8 cellular contexts compared by ENCODE assay signal in the genomic region with DNA sequence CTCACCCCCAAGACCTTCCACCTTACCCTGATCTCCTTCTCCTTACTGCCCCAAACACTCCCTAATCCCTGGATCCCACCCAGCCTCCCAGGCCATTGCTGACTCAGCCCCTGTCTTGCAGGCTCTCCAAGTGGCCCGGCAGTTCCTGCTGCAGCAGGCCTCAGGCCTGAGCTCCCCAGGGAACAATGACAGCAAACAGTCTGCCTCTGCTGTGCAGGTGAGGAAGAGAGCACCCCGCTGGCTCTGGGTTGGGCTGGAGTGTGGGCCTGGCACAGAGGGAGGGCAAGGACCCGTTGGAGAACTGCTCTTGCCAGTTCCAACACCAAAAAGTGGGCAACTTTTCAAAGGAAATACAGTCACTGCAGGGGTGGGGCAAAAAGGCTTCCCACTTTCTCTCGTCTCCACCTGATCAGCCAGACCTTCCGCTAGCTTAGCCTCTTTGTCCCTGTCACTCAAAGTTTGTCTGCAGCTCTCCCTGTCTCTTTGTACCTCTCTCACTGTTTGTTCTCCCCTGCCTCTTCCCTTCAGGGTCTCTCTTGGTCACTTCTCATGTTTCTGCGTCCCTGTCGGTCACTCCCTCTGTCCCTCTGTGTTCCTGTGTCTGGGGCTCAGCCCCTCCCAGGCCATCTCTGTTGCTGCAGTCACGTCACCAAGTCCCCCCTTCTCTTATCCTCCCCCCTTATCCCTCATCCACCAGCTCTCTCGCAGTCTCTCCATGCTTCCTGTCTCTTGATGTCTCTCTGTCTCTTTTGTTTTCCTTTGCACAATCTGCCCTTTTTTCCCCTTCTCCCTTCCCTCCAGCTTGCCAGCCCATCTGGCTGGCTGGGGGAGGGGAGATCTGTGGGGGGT. TPM values are rescaled to one million over a fixed set of nuclear protein-coding genes. Genes with fewer than 3 reads are reported as not detected.
DNase-seq lines count a peak whose midpoint lies in the region; TF ChIP-seq lines count a peak whose summit lies in the region.

No MANE protein-coding gene starts in this region.

- H3K27ac ChIP-seq in SK-N-SH (ENCODE audit: low read depth in 2 of 2, low read length in 1 of 2) (peak overlapping the region in 1 of 2 experiments; percentile 65; a peak in 3 of 4 replicates), right atrium auricular region (peak overlapping the region; percentile 42 to 48)

- POLR2A ChIA-PET in SK-N-SH (lab: Yijun Ruan, JAX) = no interaction called here

- H3K27me3 ChIP-seq in SK-N-SH (ENCODE audit: insufficient read depth) (no peaks in the 10 kb centered on the region), right atrium auricular region (no peaks in the 10 kb centered on the region)

- peaks cover 24 to 45% of the 10 kb centered on the region in 2 experiments; a peak in 3 of 4 replicates for H3K4me1 ChIP-seq in SK-N-SH (ENCODE audit: control insufficient read depth in 1 of 2, insufficient read depth in 2 of 2, low read depth in 1 of 2, low read length in 1 of 2)
- peaks cover 0 to 71% of the 10 kb centered on the region in 2 donors for H3K4me1 ChIP-seq in right atrium auricular region

- no peaks in the 10 kb centered on the region for H3K9me3 ChIP-seq in SK-N-SH
- no peaks in the 10 kb centered on the region for H3K9me3 ChIP-seq in right atrium auricular region

- peak overlapping the region; percentile 48; the same call in 1 of the 2 replicates for H3K9ac ChIP-seq in SK-N-SH

- no peak for TF ChIP-seq EP300 in SK-N-SH (IDR thresholded peaks at IDR 0.05; ENCODE audit: borderline replicate concordance in 1 of 2, low read depth in 1 of 2, low read length in 1 of 2)

- no peak for TF ChIP-seq RAD21 in SK-N-SH (IDR thresholded peaks at IDR 0.05; ENCODE audit: low read length)

- TF ChIP-seq CTCF in AG10803 (conservative IDR thresholded peaks at IDR 0.05; ENCODE audit: low read length) (no peak), SK-N-SH (IDR thresholded peaks at IDR 0.05) (no peak), right atrium auricular region (IDR thresholded peaks at IDR 0.05) (no peak), GM20000 (IDR thresholded peaks at IDR 0.05; ENCODE audit: extremely low read depth, missing control alignments) (no peak)

- CTCF ChIA-PET in SK-N-SH (lab: Yijun Ruan, JAX) = interaction anchor here (0.8 to 2.2 kb wide), 3 partner anchors 105 to 210 kb away, joined by 4 to 10 read pairs (median 6); no protein-coding TSS in a partner anchor

- H3K79me2 ChIP-seq in SK-N-SH (ENCODE audit: insufficient read depth) = peaks cover 13% of the 10 kb centered on the region

- H3K4me3 ChIP-seq in AG10803 (ENCODE audit: low read length) (no peak overlapping the region), SK-N-SH (ENCODE audit: low read depth in 2 of 2, low read length in 1 of 2) (no peak overlapping the region), right atrium auricular region (no peak overlapping the region)

- H3K36me3 ChIP-seq in SK-N-SH (replicated peaks in 1 of 2; ENCODE audit: control insufficient read depth in 1 of 2, insufficient read depth in 2 of 2, low read length in 1 of 2) = no peaks in the 10 kb centered on the region
- no peaks in the 10 kb centered on the region for H3K36me3 ChIP-seq in right atrium auricular region

- H3K4me2 ChIP-seq in SK-N-SH = peak overlapping the region; percentile 75

- H4K20me1 ChIP-seq in SK-N-SH (ENCODE audit: insufficient read depth) = no peaks in the 10 kb centered on the region

- H3F3A ChIP-seq in SK-N-SH (replicated peaks; ENCODE audit: insufficient read depth) = peaks cover 39% of the 10 kb centered on the region

- no peak overlapping the region for H2AFZ ChIP-seq in SK-N-SH (ENCODE audit: low read depth)

- DNase-seq in AG10803 (ENCODE audit: low read depth) (peak; percentile 38), LHCN-M2 (ENCODE audit: low read depth) (peak; percentile 26), SK-N-SH (peak; percentile 44), right atrium auricular region (ENCODE audit: low spot score) (no peak), stromal cell of bone marrow (ENCODE audit: low read depth) (peak; percentile 16), epidermal melanocyte (ENCODE audit: insufficient read length, low spot score) (no peak), GM19240 (ENCODE audit: insufficient read length, low spot score) (no peak), GM20000 (ENCODE audit: low spot score) (no peak)

- no peaks in the 10 kb centered on the region for H3K9me2 ChIP-seq in SK-N-SH

- 30% methylated on average over 8 of the region's 9 CpGs for WGBS in SK-N-SH (ENCODE audit: low lambda C conversion rate)

TF ChIP-seq in SK-N-SH, 30 proteins besides CTCF, POLR2A, EP300 and RAD21:
- TF ChIP-seq POLR2AphosphoS5 (IDR thresholded peaks at IDR 0.05; ENCODE audit: low read depth, low read length) (no peak), GABPA (IDR thresholded peaks at IDR 0.05; ENCODE audit: low read depth) (no peak), TCF12 (IDR thresholded peaks at IDR 0.05) (peak; percentile 18; the same call in 1 of the 2 replicates), MEF2A (IDR thresholded peaks at IDR 0.05; ENCODE audit: borderline replicate concordance, low read depth) (no peak), CHD2 (IDR thresholded peaks at IDR 0.05; ENCODE audit: low read length, partially characterized antibody) (no peak), FOSL2 (IDR thresholded peaks at IDR 0.05; ENCODE audit: borderline replicate concordance, low read depth) (peak; percentile 30; the same call in 1 of the 2 replicates)
- TF ChIP-seq, protein P1, sequence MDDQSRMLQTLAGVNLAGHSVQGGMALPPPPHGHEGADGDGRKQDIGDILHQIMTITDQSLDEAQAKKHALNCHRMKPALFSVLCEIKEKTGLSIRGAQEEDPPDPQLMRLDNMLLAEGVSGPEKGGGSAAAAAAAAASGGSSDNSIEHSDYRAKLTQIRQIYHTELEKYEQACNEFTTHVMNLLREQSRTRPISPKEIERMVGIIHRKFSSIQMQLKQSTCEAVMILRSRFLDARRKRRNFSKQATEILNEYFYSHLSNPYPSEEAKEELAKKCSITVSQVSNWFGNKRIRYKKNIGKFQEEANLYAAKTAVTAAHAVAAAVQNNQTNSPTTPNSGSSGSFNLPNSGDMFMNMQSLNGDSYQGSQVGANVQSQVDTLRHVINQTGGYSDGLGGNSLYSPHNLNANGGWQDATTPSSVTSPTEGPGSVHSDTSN (IDR thresholded peaks at IDR 0.05) = peak; percentile 31; the same call in 1 of the 2 replicates
- TF ChIP-seq, protein P2, sequence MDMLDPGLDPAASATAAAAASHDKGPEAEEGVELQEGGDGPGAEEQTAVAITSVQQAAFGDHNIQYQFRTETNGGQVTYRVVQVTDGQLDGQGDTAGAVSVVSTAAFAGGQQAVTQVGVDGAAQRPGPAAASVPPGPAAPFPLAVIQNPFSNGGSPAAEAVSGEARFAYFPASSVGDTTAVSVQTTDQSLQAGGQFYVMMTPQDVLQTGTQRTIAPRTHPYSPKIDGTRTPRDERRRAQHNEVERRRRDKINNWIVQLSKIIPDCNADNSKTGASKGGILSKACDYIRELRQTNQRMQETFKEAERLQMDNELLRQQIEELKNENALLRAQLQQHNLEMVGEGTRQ (IDR thresholded peaks at IDR 0.05; ENCODE audit: borderline replicate concordance, low read depth, low read length) = no peak
- TF ChIP-seq, protein P3, sequence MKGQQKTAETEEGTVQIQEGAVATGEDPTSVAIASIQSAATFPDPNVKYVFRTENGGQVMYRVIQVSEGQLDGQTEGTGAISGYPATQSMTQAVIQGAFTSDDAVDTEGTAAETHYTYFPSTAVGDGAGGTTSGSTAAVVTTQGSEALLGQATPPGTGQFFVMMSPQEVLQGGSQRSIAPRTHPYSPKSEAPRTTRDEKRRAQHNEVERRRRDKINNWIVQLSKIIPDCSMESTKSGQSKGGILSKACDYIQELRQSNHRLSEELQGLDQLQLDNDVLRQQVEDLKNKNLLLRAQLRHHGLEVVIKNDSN (IDR thresholded peaks at IDR 0.05; ENCODE audit: borderline replicate concordance, low read depth) = no peak

RNA-seq across cellular contexts. Expression of a gene that starts 31.9 kb away (rescaled TPM):
- total RNA-seq in LHCN-M2 (2014; rRNA removed) = 4.2 and 4.6 TPM in 2 replicates
- polyA plus RNA-seq in LHCN-M2 (2012) = 9.0 TPM
- 2.5 and 7.3 TPM in 2 replicates for polyA plus RNA-seq in SK-N-SH (2012; rRNA removed)
- polyA plus RNA-seq in SK-N-SH (2012; cell fraction: cytosol; rRNA removed) = 3.3 and 6.1 TPM in 2 replicates
- polyA plus RNA-seq in SK-N-SH (2012; cell fraction: nucleus; rRNA removed) = 10.6 and 13.5 TPM in 2 replicates
- 10 to 100 TPM in 1 of 2 donors, 1 to 10 TPM in 1; 9.3 to 20.2 TPM for total RNA-seq in right atrium auricular region

Comparison
In these comparisons a context has a peak if more than half of its experiments do, and no peak if none do; other contexts are left out.
1. DNase-seq: peak in AG10803 (single experiment), LHCN-M2 (single experiment), SK-N-SH (single experiment) and stromal cell of bone marrow (single experiment); none in right atrium auricular region (single experiment), epidermal melanocyte (single experiment), GM19240 (single experiment) and GM20000 (single experiment).